ENCODE assay signal across 24 cellular contexts in genomic region chr14:98175881-98176280, GRCh38.
A peak's percentile ranks its signal among the peaks of the same experiment; 100 is the strongest.
DNase-seq lines count a peak whose midpoint lies in the region; ATAC-seq and TF ChIP-seq lines count a peak whose summit lies in the region.
"Had no signal": no experiment of that assay in that cellular context is flagged by ENCODE, and none has a peak within 500 bp of the region (broad histone marks: within the 10 kb centered on the region; RNA-seq: fewer than 3 reads in every experiment).

No MANE protein-coding gene starts in this region.

- H3K27ac Mint-ChIP-seq in activated naive CD4-positive, alpha-beta T cell treated with anti-CD3 and anti-CD28 coated beads, Interleukin-2, amount 50 U/mL, for 72 hours = peak overlapping the region; percentile 100
- H3K27ac Mint-ChIP-seq in stimulated activated naive CD8-positive, alpha-beta T cell treated with anti-CD3 and anti-CD28 coated beads, Interleukin-15, amount 100 ng/mL, for 72 hours = peak overlapping the region; percentile 87 to 99
- H3K27ac Mint-ChIP-seq: nephron progenitor cell, WTC11 had no signal

- no peak overlapping the region for H3K4me3 ChIP-seq in KMS-11 (IDR thresholded peaks at IDR 0.05; ENCODE audit: insufficient read depth, low read depth, low read length)
- H3K4me3 ChIP-seq: ascending aorta, ovary, smooth muscle cell, suprapubic skin had no signal

- H3K36me3 Mint-ChIP-seq in activated T-cell treated with anti-CD3 and anti-CD28 coated beads, Interleukin-2, amount 50 U/mL, for 4 hours (ENCODE audit: insufficient read depth) = no peaks in the 10 kb centered on the region
- H3K36me3 Mint-ChIP-seq in activated naive CD4-positive, alpha-beta T cell treated with anti-CD3 and anti-CD28 coated beads, Interleukin-2, amount 50 U/mL, for 72 hours = peaks cover 1 to 9% of the 10 kb centered on the region in 2 donors
- H3K36me3 Mint-ChIP-seq: WTC11 had no signal

- no peak for DNase-seq in activated T-cell treated with anti-CD3 and anti-CD28 coated beads, Interleukin-2, amount 50 U/mL, for 4 hours
- DNase-seq in activated T-cell treated with anti-CD3 and anti-CD28 coated beads, Interleukin-2, amount 50 U/mL, for 1 hour = no peak
- DNase-seq in activated naive CD4-positive, alpha-beta T cell treated with anti-CD3 and anti-CD28 coated beads, Interleukin-2, amount 50 U/mL, for 72 hours (ENCODE audit: low spot score in 2 of 2) = no peak
- DNase-seq in stimulated activated naive CD8-positive, alpha-beta T cell treated with anti-CD3 and anti-CD28 coated beads, Interleukin-15, amount 100 ng/mL, for 72 hours = no peak
- DNase-seq in NCI-H82 treated with DMSO at 0.1 percent for 48 hours (lab: John Stamatoyannopoulos, UW; ENCODE audit: unreplicated experiment) (no peak), NCI-H1105 (lab: John Stamatoyannopoulos, UW) (no peak)
- DNase-seq: activated gamma-delta T cell; C1 segment of cervical spinal cord; caudate nucleus; dermis blood vessel endothelial cell; HCEC 1CT; midbrain; NCI-H69; nephron progenitor cell; ovary; retina; SK-N-SH; stimulated activated CD4-positive, alpha-beta T cell treated with anti-CD3 and anti-CD28 coated beads, Interleukin-2, amount 100 ng/mL, for 24 hours had no signal

- H3K4me1 Mint-ChIP-seq in activated T-cell treated with anti-CD3 and anti-CD28 coated beads, Interleukin-2, amount 50 U/mL, for 4 hours (ENCODE audit: low read depth) = peaks cover 92% of the 10 kb centered on the region
- H3K4me1 Mint-ChIP-seq in stimulated activated naive CD8-positive, alpha-beta T cell treated with anti-CD3 and anti-CD28 coated beads, Interleukin-15, amount 100 ng/mL, for 72 hours = peaks cover 95% of the 10 kb centered on the region

- H4K20me1 ChIP-seq in KMS-11 (ENCODE audit: insufficient read depth) = no peaks in the 10 kb centered on the region

- H3K27me3 Mint-ChIP-seq in activated T-cell treated with anti-CD3 and anti-CD28 coated beads, Interleukin-2, amount 50 U/mL, for 4 hours (ENCODE audit: low read depth) = no peaks in the 10 kb centered on the region
- H3K27me3 Mint-ChIP-seq in stimulated activated naive CD8-positive, alpha-beta T cell treated with anti-CD3 and anti-CD28 coated beads, Interleukin-15, amount 100 ng/mL, for 72 hours = no peaks in the 10 kb centered on the region

- ATAC-seq in activated T-cell treated with anti-CD3 and anti-CD28 coated beads, Interleukin-2, amount 50 U/mL, for 4 hours = no peak
- no peak for ATAC-seq in activated naive CD4-positive, alpha-beta T cell treated with anti-CD3 and anti-CD28 coated beads, Interleukin-2, amount 50 U/mL, for 72 hours
- ATAC-seq in stimulated activated naive CD8-positive, alpha-beta T cell treated with anti-CD3 and anti-CD28 coated beads, Interleukin-15, amount 100 ng/mL, for 72 hours = no peak
- ATAC-seq: WTC11 had no signal

- peak overlapping the region; percentile 72; the same call in 1 of the 2 replicates for H3K4me2 ChIP-seq in KMS-11
- H3K4me2 ChIP-seq: SK-N-SH, smooth muscle cell had no signal

- no peaks in the 10 kb centered on the region for H3K27me3 ChIP-seq in KMS-11 (ENCODE audit: insufficient read depth, low read depth)
- H3K27me3 ChIP-seq: ascending aorta, ovary, suprapubic skin had no signal

- peak overlapping the region; percentile 90 for H3K27ac ChIP-seq in KMS-11
- H3K27ac ChIP-seq: ascending aorta, ovary, RWPE1, suprapubic skin had no signal

- no peaks in the 10 kb centered on the region for H3K79me2 ChIP-seq in KMS-11 (ENCODE audit: insufficient read depth, low read depth)

- peaks cover 87% of the 10 kb centered on the region for H3K4me1 ChIP-seq in KMS-11 (ENCODE audit: low read depth, poor library complexity, severe bottlenecking)
- H3K4me1 ChIP-seq: ascending aorta, suprapubic skin had no signal

- H3K36me3 ChIP-seq in KMS-11 (ENCODE audit: insufficient read depth) = no peaks in the 10 kb centered on the region
- H3K36me3 ChIP-seq: ascending aorta, ovary, suprapubic skin had no signal

- TF ChIP-seq CTCF in KMS-11 (conservative IDR thresholded peaks at IDR 0.05; ENCODE audit: low read depth, low read length) = no peak

- no peak overlapping the region; the same call in 1 of the 2 replicates for H2AFZ ChIP-seq in KMS-11 (ENCODE audit: low read depth)

- peak overlapping the region; percentile 26; the same call in 1 of the 2 replicates for H3K9ac ChIP-seq in KMS-11
- H3K9ac ChIP-seq: SK-N-SH had no signal

- no peaks in the 10 kb centered on the region for H3K9me3 Mint-ChIP-seq in activated T-cell treated with anti-CD3 and anti-CD28 coated beads, Interleukin-2, amount 50 U/mL, for 4 hours
- H3K9me3 Mint-ChIP-seq in activated naive CD4-positive, alpha-beta T cell treated with anti-CD3 and anti-CD28 coated beads, Interleukin-2, amount 50 U/mL, for 72 hours = no peaks in the 10 kb centered on the region
- no peaks in the 10 kb centered on the region for H3K9me3 Mint-ChIP-seq in stimulated activated naive CD8-positive, alpha-beta T cell treated with anti-CD3 and anti-CD28 coated beads, Interleukin-15, amount 100 ng/mL, for 72 hours
- H3K9me3 Mint-ChIP-seq: nephron progenitor cell, WTC11 had no signal

- H3K4me3 Mint-ChIP-seq in activated T-cell treated with anti-CD3 and anti-CD28 coated beads, Interleukin-2, amount 50 U/mL, for 4 hours = peak overlapping the region; percentile 7
- H3K4me3 Mint-ChIP-seq in stimulated activated naive CD8-positive, alpha-beta T cell treated with anti-CD3 and anti-CD28 coated beads, Interleukin-15, amount 100 ng/mL, for 72 hours = peak overlapping the region; percentile 69 to 78
- H3K4me3 Mint-ChIP-seq: nephron progenitor cell, WTC11 had no signal
